ENCODE assay signal across 8 cellular contexts in the genomic region with DNA sequence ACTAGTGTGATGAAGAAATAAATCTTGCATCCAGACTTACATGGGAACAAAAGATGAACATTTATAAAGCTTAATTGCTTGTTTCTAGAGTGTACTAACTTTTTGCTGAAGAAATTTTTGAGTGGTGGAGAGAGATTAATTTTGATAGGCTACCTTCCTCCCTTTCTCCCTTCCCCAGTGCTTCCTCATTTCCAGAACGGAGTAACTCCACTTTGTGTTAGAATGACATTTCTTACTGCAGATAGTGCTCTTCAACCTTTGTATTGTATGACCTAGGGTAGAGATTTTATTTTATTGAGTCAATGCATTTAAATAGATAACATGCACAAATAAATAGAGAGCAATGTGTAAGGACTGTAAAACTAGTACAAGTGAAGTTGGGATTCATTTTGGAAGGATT. TPM values are rescaled to one million over a fixed set of nuclear protein-coding genes. Genes with fewer than 3 reads are reported as not detected.
A peak's percentile ranks its signal among the peaks of the same experiment; 100 is the strongest.
DNase-seq lines count a peak whose midpoint lies in the region; TF ChIP-seq lines count a peak whose summit lies in the region.

No MANE protein-coding gene starts in this region.

- TF ChIP-seq POLR2A in adrenal gland (IDR thresholded peaks at IDR 0.05), result no peak

- peaks cover 21% of the 10 kb centered on the region for H3K36me3 Mint-ChIP-seq in Caco-2 (ENCODE audit: insufficient read depth, unreplicated experiment)
- H3K36me3 Mint-ChIP-seq in nephron progenitor cell (ENCODE audit: low read depth), result peaks cover 8% of the 10 kb centered on the region

- H3K27ac Mint-ChIP-seq in Caco-2 (ENCODE audit: unreplicated experiment) (peak overlapping the region; percentile 77), nephron progenitor cell (peak overlapping the region; percentile 66)

- peak overlapping the region in 1 of 5 donors; percentile 99 for H3K27ac ChIP-seq in adrenal gland

- DNase-seq in Caco-2, result no peak
- DNase-seq in MG63, result no peak
- no peak for DNase-seq in cardiac fibroblast (ENCODE audit: low read depth in 2 of 2)
- no peak for DNase-seq in nephron progenitor cell
- no peak for DNase-seq in activated gamma-delta T cell treated with Interleukin-2 at 50 U/mL for 16 hours
- DNase-seq in adrenal gland, result no peak
- DNase-seq in NCI-H2227 (lab: John Stamatoyannopoulos, UW; ENCODE audit: unreplicated experiment), result no peak
- DNase-seq in OCI-M2 (lab: John Stamatoyannopoulos, UW; ENCODE audit: unreplicated experiment), result no peak

- intact Hi-C loops in Caco-2 (cut with micrococcal nuclease; ENCODE audit: unreplicated experiment) (no loop called here), adrenal gland (cut with DNase I) (loop anchor here (10.0 kb wide), 2 partner anchors 84 to 144 kb away; a partner anchor contains a TSS)

- H3K9me3 Mint-ChIP-seq in Caco-2 (ENCODE audit: unreplicated experiment) (no peaks in the 10 kb centered on the region), nephron progenitor cell (no peaks in the 10 kb centered on the region)

- no peaks in the 10 kb centered on the region for H3K36me3 ChIP-seq in Caco-2 (ENCODE audit: control insufficient read depth, insufficient read depth, low read length)
- H3K36me3 ChIP-seq in MG63, result peaks cover 23% of the 10 kb centered on the region
- no peaks in the 10 kb centered on the region for H3K36me3 ChIP-seq in adrenal gland (replicated peaks in 1 of 2)

- no peaks in the 10 kb centered on the region for H3K27me3 Mint-ChIP-seq in Caco-2 (ENCODE audit: insufficient read depth, unreplicated experiment)
- peaks cover 14% of the 10 kb centered on the region for H3K27me3 Mint-ChIP-seq in nephron progenitor cell (ENCODE audit: low read depth, poor library complexity)

- CTCF ChIA-PET in Caco-2 (lab: Charles Lee), result interaction anchor here (0.7 kb wide), 1 partner anchor 21 kb away, joined by 4 read pairs; no protein-coding TSS in a partner anchor

- H3K4me3 Mint-ChIP-seq in Caco-2 (ENCODE audit: unreplicated experiment), result peak overlapping the region; percentile 93
- H3K4me3 Mint-ChIP-seq in nephron progenitor cell, result peak overlapping the region; percentile 93

- TF ChIP-seq CTCF in Caco-2 (IDR thresholded peaks at IDR 0.05; ENCODE audit: insufficient read depth in 1 of 2, low read depth in 1 of 2, low read length in 1 of 2, severe bottlenecking in 1 of 2, unreplicated experiment in 1 of 2), result no peak
- TF ChIP-seq CTCF in cardiac fibroblast (IDR thresholded peaks at IDR 0.05; ENCODE audit: low read depth, low read length), result no peak
- no peak for TF ChIP-seq CTCF in nephron progenitor cell (IDR thresholded peaks at IDR 0.05)
- TF ChIP-seq CTCF in adrenal gland (IDR thresholded peaks at IDR 0.05), result no peak

- H3K27me3 ChIP-seq in Caco-2 (replicated peaks; ENCODE audit: control insufficient read depth, insufficient read depth, low read length) (no peaks in the 10 kb centered on the region), MG63 (no peaks in the 10 kb centered on the region), adrenal gland (no peaks in the 10 kb centered on the region)

- no TSS peak for BruUV-seq in Caco-2 (replicated peaks; lab: Mats Ljungman, UMichigan)

- H3K4me3 ChIP-seq in Caco-2 (ENCODE audit: low read depth, low read length), result peak overlapping the region; percentile 92
- peak overlapping the region; percentile 86 for H3K4me3 ChIP-seq in MG63
- peak overlapping the region; percentile 70 to 82 for H3K4me3 ChIP-seq in cardiac fibroblast (replicated peaks in 1 of 2; ENCODE audit: low read depth in 2 of 2, low read length in 2 of 2)
- H3K4me3 ChIP-seq in adrenal gland, result peak overlapping the region in 2 of 4 donors; percentile 64 to 89

- WGBS in adrenal gland, 4 donors, result 8 to 30% (median 20%) methylated on average over 1 of the region's 1 CpG

- POLR2A ChIA-PET in Caco-2 (lab: Charles Lee), result interaction anchor here (0.6 to 1.4 kb wide), 2 partner anchors 16 to 151 kb away, joined by 3 to 4 read pairs; no protein-coding TSS in a partner anchor

- H3K4me1 ChIP-seq in Caco-2 (peaks cover 24% of the 10 kb centered on the region; the same call in 1 of the 2 replicates), adrenal gland (replicated peaks in 1 of 2) (peaks cover 24 to 48% of the 10 kb centered on the region in 2 donors)

- H3K9me3 ChIP-seq in Caco-2, result no peaks in the 10 kb centered on the region
- H3K9me3 ChIP-seq in MG63, result no peaks in the 10 kb centered on the region
- no peaks in the 10 kb centered on the region for H3K9me3 ChIP-seq in adrenal gland (replicated peaks in 1 of 3)

- H3K4me1 Mint-ChIP-seq in Caco-2 (ENCODE audit: low read depth, unreplicated experiment), result peaks cover 6% of the 10 kb centered on the region
- H3K4me1 Mint-ChIP-seq in nephron progenitor cell, result peaks cover 39% of the 10 kb centered on the region

RNA-seq across cellular contexts. Expression of a gene that starts 1.9 kb away (rescaled TPM):
- total RNA-seq in Caco-2 (2022) (155 and 189 TPM in 2 replicates), adrenal gland (100 to 1,000 TPM in 3 of 8 donors, 10 to 100 TPM in 5; 65.2 to 300 (median 87.6) TPM)
- total RNA-seq in MG63 (2014; rRNA removed; shearing (Covaris generic); ENCODE audit: low replicate concordance), result 35.5 and 38.5 TPM in 2 replicates
- polyA plus RNA-seq in adrenal gland, result 100 to 1,000 TPM; 167 to 216 (median 187) TPM
